1 cellular context compared by ENCODE assay signal in genomic region chr16:10641953-10642949, GRCh38.
TF ChIP-seq lines count a peak whose summit lies in the region.

No MANE protein-coding gene starts in this region.

TF ChIP-seq in HepG2, 621 proteins besides CTCF, POLR2A, EP300 and RAD21 (continued from another document):
- peak; percentile 40; the same call in 1 of the 2 replicates for TF ChIP-seq ZNF770 (CRISPR knock-in tag; IDR thresholded peaks at IDR 0.05)
- no peak for TF ChIP-seq MLLT10 (CRISPR knock-in tag; IDR thresholded peaks at IDR 0.05)
- TF ChIP-seq KLF13 (CRISPR knock-in tag; IDR thresholded peaks at IDR 0.05) = no peak
- peak; percentile 36; the same call in 1 of the 2 replicates for TF ChIP-seq ZNF839 (CRISPR knock-in tag; IDR thresholded peaks at IDR 0.05; ENCODE audit: borderline replicate concordance)
- TF ChIP-seq RNF219 (CRISPR knock-in tag; IDR thresholded peaks at IDR 0.05) = 0 out of 2 replicates have a peak, but pooled peaks have one; percentile 29
- peak; percentile 41 for TF ChIP-seq SAP130 (CRISPR knock-in tag; IDR thresholded peaks at IDR 0.05; ENCODE audit: low read depth)
- peak; percentile 70; the same call in 1 of the 2 replicates for TF ChIP-seq SPEN (CRISPR knock-in tag; IDR thresholded peaks at IDR 0.05; ENCODE audit: low read depth)
- no peak for TF ChIP-seq ZNF496 (CRISPR knock-in tag; IDR thresholded peaks at IDR 0.05; ENCODE audit: insufficient replicate concordance)
- TF ChIP-seq ZNF550 (CRISPR knock-in tag; IDR thresholded peaks at IDR 0.05; ENCODE audit: borderline replicate concordance) = no peak
- TF ChIP-seq ZNF788 (CRISPR knock-in tag; IDR thresholded peaks at IDR 0.05; ENCODE audit: borderline replicate concordance) = peak; percentile 73; the same call in 1 of the 2 replicates
- TF ChIP-seq MAX (IDR thresholded peaks at IDR 0.05) = no peak
- peak; percentile 73 for TF ChIP-seq HNF1B (CRISPR knock-in tag; IDR thresholded peaks at IDR 0.05)
- TF ChIP-seq SMC3 (IDR thresholded peaks at IDR 0.05; ENCODE audit: low read length) = 0 out of 2 replicates have a peak, but pooled peaks have one; percentile 5
- TF ChIP-seq ZMYM3 (CRISPR knock-in tag; IDR thresholded peaks at IDR 0.05) = peak; percentile 53
- peak; percentile 88 for TF ChIP-seq PAXIP1 (CRISPR knock-in tag; conservative IDR thresholded peaks at IDR 0.05)
- peak; percentile 38; the same call in 1 of the 2 replicates for TF ChIP-seq ZSCAN9 (CRISPR knock-in tag; IDR thresholded peaks at IDR 0.05; ENCODE audit: borderline replicate concordance)
- TF ChIP-seq CBFB (CRISPR knock-in tag; IDR thresholded peaks at IDR 0.05) = 0 out of 2 replicates have a peak, but pooled peaks have one; percentile 46
